ENCODE assay signal across 8 cellular contexts in the genomic region with DNA sequence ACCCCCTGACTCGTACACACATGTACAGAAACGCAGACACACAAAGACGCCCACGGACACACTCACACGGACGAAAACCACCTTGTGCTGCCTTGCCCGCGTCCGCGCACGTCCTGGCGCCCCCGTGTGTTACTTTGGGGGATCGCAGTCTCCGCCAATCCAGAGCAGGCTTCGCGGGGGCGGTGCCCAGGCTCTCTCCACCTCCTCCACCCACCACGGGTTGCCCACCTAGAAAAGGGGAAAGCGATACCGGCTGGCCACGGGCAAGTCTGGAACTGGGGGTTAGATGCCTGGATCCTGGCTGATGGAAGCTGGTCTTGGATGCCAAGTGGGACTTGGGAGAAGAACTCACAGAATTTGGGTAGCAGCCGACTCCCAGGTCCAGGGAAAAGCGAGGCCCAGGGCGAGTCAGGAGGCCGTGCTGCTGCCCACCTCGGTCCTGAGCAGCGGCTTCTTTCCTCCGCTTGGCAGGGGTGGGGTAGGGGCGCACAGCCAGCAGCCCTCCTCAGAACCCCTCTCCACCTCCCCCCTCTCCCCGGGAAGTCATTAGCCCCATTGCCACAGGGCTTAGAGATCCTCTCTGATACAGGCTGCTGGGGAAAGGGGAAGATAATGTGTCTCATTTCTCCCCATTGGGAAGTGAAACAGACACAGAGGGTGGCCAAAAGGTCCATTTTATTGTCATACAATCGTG. TPM values are rescaled to one million over a fixed set of nuclear protein-coding genes. Genes with fewer than 3 reads are reported as not detected.
DNase-seq lines count a peak whose midpoint lies in the region; ATAC-seq and TF ChIP-seq lines count a peak whose summit lies in the region.

No MANE protein-coding gene starts in this region.

- H3K79me2 ChIP-seq in OCI-LY7 (ENCODE audit: insufficient read depth, low read depth, low read length): no peaks in the 10 kb centered on the region

- H3K9me3 ChIP-seq in OCI-LY7 (ENCODE audit: low read length): no peaks in the 10 kb centered on the region

- CTCF ChIA-PET in OCI-LY7 (lab: Charles Lee; ENCODE audit: unreplicated experiment): no interaction called here

- peaks cover 0 to 11% (median 2%) of the 10 kb centered on the region in 3 donors for H3K36me3 Mint-ChIP-seq in naive thymus-derived CD8-positive, alpha-beta T cell

- H3K4me2 ChIP-seq in OCI-LY7 (ENCODE audit: low read length): peak overlapping the region; percentile 53

- no peaks in the 10 kb centered on the region for H3K36me3 ChIP-seq in OCI-LY7 (ENCODE audit: insufficient read depth, low read length)

- BruUV-seq in OCI-LY7 (replicated peaks; lab: Mats Ljungman, UMichigan): no TSS peak

- H3K27ac ChIP-seq in C4-2B: no peak overlapping the region
- H3K27ac ChIP-seq in OCI-LY7 (ENCODE audit: low read depth, low read length, poor library complexity, severe bottlenecking): no peak overlapping the region

- 0 out of 2 replicates have a peak overlapping the region, but pooled peaks have one; percentile 31 for H2AFZ ChIP-seq in OCI-LY7 (ENCODE audit: low read length)

- peaks cover 52 to 98% (median 77%) of the 10 kb centered on the region in 5 donors for H3K27me3 Mint-ChIP-seq in naive thymus-derived CD8-positive, alpha-beta T cell

- H3K4me3 ChIP-seq in OCI-LY7 (ENCODE audit: low read depth, low read length, poor library complexity, severe bottlenecking): no peak overlapping the region

- no peaks in the 10 kb centered on the region for H4K20me1 ChIP-seq in OCI-LY7 (ENCODE audit: insufficient read depth, low read length)

- DNase-seq in OCI-LY7 (ENCODE audit: low spot score) (peak; percentile 69), activated T-cell treated with anti-CD3 and anti-CD28 coated beads for 4 hours (peak; percentile 82)
- DNase-seq in naive thymus-derived CD8-positive, alpha-beta T cell: peak; percentile 63 to 84 (median 78)
- DNase-seq in stimulated activated naive CD4-positive, alpha-beta T cell treated with Interleukin-2 at 50 U/mL for 16 hours (lab: John Stamatoyannopoulos, UW): peak; percentile 76

- POLR2A ChIA-PET in OCI-LY7 (lab: Charles Lee): interaction anchor here (0.5 to 0.6 kb wide), 2 partner anchors 13 to 339 kb away, joined by 4 to 6 read pairs; no protein-coding TSS in a partner anchor
- POLR2A ChIA-PET in naive thymus-derived CD8-positive, alpha-beta T cell (lab: Charles Lee): no interaction called here

- H3K9me3 Mint-ChIP-seq in naive thymus-derived CD8-positive, alpha-beta T cell: peaks cover 0 to 3% (median 0%) of the 10 kb centered on the region in 9 donors

- H3K27ac Mint-ChIP-seq in naive thymus-derived CD8-positive, alpha-beta T cell: peak overlapping the region in 2 of 10 donors; percentile 29 to 60

- H3K4me3 Mint-ChIP-seq in naive thymus-derived CD8-positive, alpha-beta T cell: peak overlapping the region in 9 of 10 donors; percentile 30 to 81 (median 65)

- intact Hi-C loops in OCI-LY7 (cut with micrococcal nuclease; ENCODE audit: unreplicated experiment): loop anchor here (1.0 kb wide), 1 partner anchor 26 kb away; no protein-coding TSS in a partner anchor

- TF ChIP-seq CTCF in C4-2B (conservative IDR thresholded peaks at IDR 0.05) (peak; percentile 99), OCI-LY7 (conservative IDR thresholded peaks at IDR 0.05; ENCODE audit: low read length) (peak; percentile 91)

- ATAC-seq in HG02588 (IDR thresholded peaks at IDR 0.05; ENCODE audit: unreplicated experiment) (peak; percentile 35), esophagus mucosa (peak; percentile 36), HG02970 (IDR thresholded peaks at IDR 0.05; ENCODE audit: low FRiP score, unreplicated experiment) (no peak)
- peak; percentile 54 to 58 for ATAC-seq in naive thymus-derived CD8-positive, alpha-beta T cell

- no peaks in the 10 kb centered on the region for H3K9me2 ChIP-seq in OCI-LY7 (ENCODE audit: insufficient read depth, low read length)

- peaks cover 57 to 89% (median 77%) of the 10 kb centered on the region in 4 donors for H3K4me1 Mint-ChIP-seq in naive thymus-derived CD8-positive, alpha-beta T cell

- H3K4me1 ChIP-seq in OCI-LY7 (ENCODE audit: insufficient read depth, low read length, poor library complexity, severe bottlenecking): peaks cover 26% of the 10 kb centered on the region

RNA-seq across cellular contexts. Expression of a gene that starts 4.6 kb away (rescaled TPM):
- total RNA-seq in OCI-LY7 (2014; rRNA removed; shearing (Covaris generic)): not detected in 2 replicates
- total RNA-seq in OCI-LY7 (2022): 1.5 TPM in 2 replicates
- total RNA-seq in esophagus mucosa: not detected
- not detected for total RNA-seq in naive thymus-derived CD8-positive, alpha-beta T cell
- polyA plus RNA-seq in naive thymus-derived CD8-positive, alpha-beta T cell: not detected

RNA-seq across cellular contexts. Expression of a gene that starts 10.1 kb away (rescaled TPM):
- 0.22 TPM in 1 of 2 replicates, not detected in the other for total RNA-seq in OCI-LY7 (2014; rRNA removed; shearing (Covaris generic))
- total RNA-seq in OCI-LY7 (2022) (not detected in 2 replicates), esophagus mucosa (not detected)
- not detected for total RNA-seq in naive thymus-derived CD8-positive, alpha-beta T cell
- not detected for polyA plus RNA-seq in naive thymus-derived CD8-positive, alpha-beta T cell

RNA-seq across cellular contexts. Expression of a gene that starts 15.7 kb away (rescaled TPM):
- 57.9 and 88.0 TPM in 2 replicates for total RNA-seq in OCI-LY7 (2014; rRNA removed; shearing (Covaris generic))
- 58.3 and 67.3 TPM in 2 replicates for total RNA-seq in OCI-LY7 (2022)
- 60.4 TPM for total RNA-seq in esophagus mucosa
- total RNA-seq in naive thymus-derived CD8-positive, alpha-beta T cell: 1 to 10 TPM; 8.0 to 9.9 TPM
- polyA plus RNA-seq in naive thymus-derived CD8-positive, alpha-beta T cell: 1 to 10 TPM; 3.3 to 4.6 (median 3.8) TPM

RNA-seq across cellular contexts. Expression of a gene that starts 30.9 kb away (rescaled TPM):
- total RNA-seq in OCI-LY7 (2014; rRNA removed; shearing (Covaris generic)): not detected in 2 replicates
- total RNA-seq in OCI-LY7 (2022): not detected in 2 replicates
- not detected for total RNA-seq in esophagus mucosa
- not detected for total RNA-seq in naive thymus-derived CD8-positive, alpha-beta T cell
- not detected for polyA plus RNA-seq in naive thymus-derived CD8-positive, alpha-beta T cell

RNA-seq across cellular contexts. Expression of a gene that starts 43.1 kb away (rescaled TPM):
- total RNA-seq in OCI-LY7 (2014; rRNA removed; shearing (Covaris generic)): not detected in 2 replicates
- total RNA-seq in OCI-LY7 (2022) (0.30 and 0.42 TPM in 2 replicates), esophagus mucosa (5.3 TPM)
- under 1 TPM in 1 of 2 experiments, not detected in 1; 0.11 TPM for total RNA-seq in naive thymus-derived CD8-positive, alpha-beta T cell
- polyA plus RNA-seq in naive thymus-derived CD8-positive, alpha-beta T cell: not detected
